In genomic region chr1:157119008-157119407, GRCh38 we compare ENCODE assay signal across 19 cellular contexts. TPM values are rescaled to one million over a fixed set of nuclear protein-coding genes. Genes with fewer than 3 reads are reported as not detected.
DNase-seq lines count a peak whose midpoint lies in the region; ATAC-seq, FAIRE-seq and TF ChIP-seq lines count a peak whose summit lies in the region.
"Had no signal": no experiment of that assay in that cellular context is flagged by ENCODE, and none has a peak within 500 bp of the region (broad histone marks: within the 10 kb centered on the region; RNA-seq: fewer than 3 reads in every experiment).

No MANE protein-coding gene starts in this region.

- no peak overlapping the region for H3K4me3 Mint-ChIP-seq in T-helper 17 cell
- no peak overlapping the region for H3K4me3 Mint-ChIP-seq in stimulated activated effector memory CD8-positive, alpha-beta T cell treated with anti-CD3 and anti-CD28 coated beads, Interleukin-12 subunit alpha, Interleukin-12 subunit beta, amount 100 ng/mL, for 72 hours
- H3K4me3 Mint-ChIP-seq: CD8-positive, alpha-beta T cell had no signal

- H3K23me2 ChIP-seq in H1 (ENCODE audit: low read depth, low read length), result peaks cover 4% of the 10 kb centered on the region; the same call in 1 of the 2 replicates

- no peak overlapping the region for H2BK5ac ChIP-seq in H1 (ENCODE audit: low read depth, low read length)

- H3K27ac ChIP-seq in right atrium auricular region (no peak overlapping the region), left ventricle myocardium inferior (replicated peaks) (no peak overlapping the region), H1 (ENCODE audit: low read depth, low read length) (no peak overlapping the region), tibial nerve (no peak overlapping the region)
- H3K27ac ChIP-seq: BLaER1 treated with 17β-estradiol and CSF1 and Interleukin-3, amounts not matched to agents 10 nM and 100 nM; SJSA1 had no signal

- H2BK120ac ChIP-seq in H1 (replicated peaks; ENCODE audit: low read depth, low read length), result no peak overlapping the region

- no peaks in the 10 kb centered on the region for H3K79me1 ChIP-seq in H1 (ENCODE audit: low read depth, low read length)

- peak overlapping the region; percentile 14; the same call in 1 of the 2 replicates for H2BK12ac ChIP-seq in H1 (ENCODE audit: low read depth, low read length)

- no peak overlapping the region for H2AFZ ChIP-seq in H1 (ENCODE audit: low read length)

- H3K9ac ChIP-seq in H1 (replicated peaks in 1 of 4; ENCODE audit: extremely low read depth in 1 of 4, low read depth in 3 of 4, low read length in 3 of 4), result no peak overlapping the region
- H3K9ac ChIP-seq: BLaER1 treated with 17β-estradiol and CSF1 and Interleukin-3, amounts not matched to agents 10 nM and 100 nM had no signal

- H2BK20ac ChIP-seq in H1 (ENCODE audit: low read length), result no peak overlapping the region; the same call in 1 of the 2 replicates

- H3K4ac ChIP-seq in H1 (replicated peaks; ENCODE audit: insufficient read length, low read depth, low read length), result no peak overlapping the region

- H3K23ac ChIP-seq in H1 (ENCODE audit: insufficient read length), result no peak overlapping the region

- no peak overlapping the region for H3K4me3 ChIP-seq in right atrium auricular region
- no peak overlapping the region for H3K4me3 ChIP-seq in left ventricle myocardium inferior
- no peak overlapping the region for H3K4me3 ChIP-seq in H1 (ENCODE audit: extremely low read depth in 1 of 4, insufficient read depth in 2 of 4, low read depth in 3 of 4, low read length in 4 of 4)
- H3K4me3 ChIP-seq in tibial nerve, result no peak overlapping the region
- H3K4me3 ChIP-seq: BLaER1 treated with 17β-estradiol and CSF1 and Interleukin-3, amounts not matched to agents 10 nM and 100 nM; SJSA1 had no signal

- peaks cover 3 to 5% of the 10 kb centered on the region in 2 experiments for H4K20me1 ChIP-seq in H1 (replicated peaks in 1 of 2; ENCODE audit: control insufficient read depth in 1 of 2, insufficient read depth in 2 of 2, low read length in 2 of 2)

- no peak overlapping the region for H3K4me2 ChIP-seq in H1 (ENCODE audit: insufficient read depth in 1 of 2, low read depth in 2 of 2, low read length in 2 of 2)

- H3K9me3 ChIP-seq in right atrium auricular region (no peaks in the 10 kb centered on the region), left ventricle myocardium inferior (replicated peaks) (no peaks in the 10 kb centered on the region), T-helper 17 cell (ENCODE audit: control insufficient read depth, low read length, poor library complexity, severe bottlenecking) (no peaks in the 10 kb centered on the region), H1 (ENCODE audit: insufficient read depth in 2 of 2, low read depth in 1 of 2, low read length in 1 of 2) (no peaks in the 10 kb centered on the region), tibial nerve (no peaks in the 10 kb centered on the region)
- H3K9me3 ChIP-seq: BLaER1 treated with 17β-estradiol and CSF1 and Interleukin-3, amounts not matched to agents 10 nM and 100 nM; SJSA1 had no signal

- no peaks in the 10 kb centered on the region for H3K27me3 Mint-ChIP-seq in T-helper 17 cell

- no peaks in the 10 kb centered on the region for H3K79me2 ChIP-seq in H1 (ENCODE audit: control insufficient read depth in 1 of 2, insufficient read depth in 2 of 2, low read length in 2 of 2)

- no peaks in the 10 kb centered on the region for H3K27me3 ChIP-seq in right atrium auricular region
- H3K27me3 ChIP-seq in left ventricle myocardium inferior (ENCODE audit: low read depth), result peaks cover 10% of the 10 kb centered on the region
- no peaks in the 10 kb centered on the region for H3K27me3 ChIP-seq in H1 (replicated peaks in 1 of 4; ENCODE audit: control insufficient read depth in 3 of 4, extremely low read depth in 1 of 4, insufficient read depth in 3 of 4, low read length in 3 of 4)
- no peaks in the 10 kb centered on the region for H3K27me3 ChIP-seq in tibial nerve
- H3K27me3 ChIP-seq: BLaER1 treated with 17β-estradiol and CSF1 and Interleukin-3, amounts not matched to agents 10 nM and 100 nM; SJSA1 had no signal

- DNase-seq in right atrium auricular region (ENCODE audit: low spot score) (peak; percentile 38), left ventricle myocardium inferior (no peak), T-helper 17 cell (no peak), H1 (ENCODE audit: low read depth in 1 of 2, low spot score in 2 of 2) (peak in 1 of 2 experiments; percentile 42), tibial nerve (ENCODE audit: low spot score in 2 of 2) (no peak)
- DNase-seq in stimulated activated effector memory CD8-positive, alpha-beta T cell treated with anti-CD3 and anti-CD28 coated beads, Interleukin-12 subunit alpha, Interleukin-12 subunit beta, amount 100 ng/mL, for 72 hours (ENCODE audit: low spot score in 2 of 2), result no peak
- DNase-seq: Calu3, DMS53, KBM-7, NCI-H1105 treated with DMSO at 0.1 percent for 48 hours, NCI-H1694 treated with DMSO at 0.1 percent for 48 hours, NCI-H345, NCI-H524 treated with DMSO at 0.1 percent for 48 hours had no signal

- intact Hi-C loops in left ventricle myocardium inferior (cut with micrococcal nuclease), result no loop called here

- H3K56ac ChIP-seq in H1 (replicated peaks; ENCODE audit: insufficient read length, low read depth, low read length), result no peak overlapping the region

- H2BK15ac ChIP-seq in H1 (ENCODE audit: low read length), result no peak overlapping the region

- no peak for FAIRE-seq in H1 (lab: Jason Lieb, UNC)
- FAIRE-seq: GM12891 had no signal

- H3K18ac ChIP-seq in H1 (ENCODE audit: extremely low read depth, low read length), result no peak overlapping the region

- H3K4me1 Mint-ChIP-seq in T-helper 17 cell, result peaks cover 27% of the 10 kb centered on the region
- H3K4me1 Mint-ChIP-seq in stimulated activated effector memory CD8-positive, alpha-beta T cell treated with anti-CD3 and anti-CD28 coated beads, Interleukin-12 subunit alpha, Interleukin-12 subunit beta, amount 100 ng/mL, for 72 hours, result peaks cover 19% of the 10 kb centered on the region

- TF ChIP-seq EP300 in H1 (IDR thresholded peaks at IDR 0.05; ENCODE audit: borderline replicate concordance in 1 of 2, low read depth in 2 of 2, low read length in 2 of 2) (no peak), tibial nerve (IDR thresholded peaks at IDR 0.05) (no peak)

- peaks cover 15% of the 10 kb centered on the region for H3K36me3 ChIP-seq in right atrium auricular region
- H3K36me3 ChIP-seq in left ventricle myocardium inferior, result peaks cover 16% of the 10 kb centered on the region
- peaks cover 2 to 10% (median 5%) of the 10 kb centered on the region in 4 experiments; a peak in 5 of 8 replicates for H3K36me3 ChIP-seq in H1 (ENCODE audit: control insufficient read depth in 2 of 4, insufficient read depth in 4 of 4, low read length in 3 of 4)
- H3K36me3 ChIP-seq in tibial nerve, result peaks cover 0 to 17% (median 0%) of the 10 kb centered on the region in 3 donors

- H3K4me1 ChIP-seq in right atrium auricular region (no peaks in the 10 kb centered on the region), left ventricle myocardium inferior (peaks cover 12% of the 10 kb centered on the region), H1 (replicated peaks in 1 of 4; ENCODE audit: control insufficient read depth in 3 of 4, insufficient read depth in 4 of 4, low read length in 3 of 4) (peaks cover 9 to 32% (median 17%) of the 10 kb centered on the region in 4 experiments), tibial nerve (no peaks in the 10 kb centered on the region)
- H3K4me1 ChIP-seq: SJSA1 had no signal

- no peak overlapping the region for H4K5ac ChIP-seq in H1 (ENCODE audit: insufficient read length, low read depth, low read length)

- 89% methylated on average over 9 of the region's 9 CpGs; no CpG with 5 or more reads in 1 of the 2 experiments for WGBS in H1 (ENCODE audit: extremely low coverage in 1 of 2, insufficient coverage in 1 of 2, insufficient read length in 1 of 2, insufficient replicate concordance in 2 of 2, low coverage in 1 of 2, low lambda C conversion rate in 2 of 2, missing lambda C conversion rate in 1 of 2), 2 experiments
- WGBS in tibial nerve, 2 donors, result 84 to 86% methylated on average over 9 of the region's 9 CpGs

- H3K9me3 Mint-ChIP-seq in stimulated activated effector memory CD8-positive, alpha-beta T cell treated with anti-CD3 and anti-CD28 coated beads, Interleukin-12 subunit alpha, Interleukin-12 subunit beta, amount 100 ng/mL, for 72 hours, result no peaks in the 10 kb centered on the region
- H3K9me3 Mint-ChIP-seq: CD8-positive, alpha-beta T cell had no signal

- no peak overlapping the region for H4K8ac ChIP-seq in H1 (ENCODE audit: extremely low read depth, insufficient read depth, low read length)

- no peak overlapping the region for H3K27ac Mint-ChIP-seq in T-helper 17 cell
- H3K27ac Mint-ChIP-seq in stimulated activated effector memory CD8-positive, alpha-beta T cell treated with anti-CD3 and anti-CD28 coated beads, Interleukin-12 subunit alpha, Interleukin-12 subunit beta, amount 100 ng/mL, for 72 hours, result peak overlapping the region; percentile 43

- no peak for TF ChIP-seq CTCF in right atrium auricular region (IDR thresholded peaks at IDR 0.05)
- no peak for TF ChIP-seq CTCF in left ventricle myocardium inferior (IDR thresholded peaks at IDR 0.05; ENCODE audit: borderline replicate concordance)
- no peak for TF ChIP-seq CTCF in H1 (IDR thresholded peaks at IDR 0.05; ENCODE audit: control extremely low read depth in 1 of 3, insufficient read depth in 1 of 3, low read depth in 1 of 3, low read length in 3 of 3)
- TF ChIP-seq CTCF in tibial nerve (IDR thresholded peaks at IDR 0.05), result no peak

- no peak overlapping the region for H2AK5ac ChIP-seq in H1 (ENCODE audit: low read depth, low read length)

- ATAC-seq in T-helper 17 cell (peak; percentile 6), GM21529 (IDR thresholded peaks at IDR 0.05; ENCODE audit: unreplicated experiment) (no peak)
- no peak for ATAC-seq in stimulated activated effector memory CD8-positive, alpha-beta T cell treated with anti-CD3 and anti-CD28 coated beads, Interleukin-12 subunit alpha, Interleukin-12 subunit beta, amount 100 ng/mL, for 72 hours
- ATAC-seq: CD8-positive, alpha-beta T cell had no signal

- TF ChIP-seq POLR2A in H1 (IDR thresholded peaks at IDR 0.05; ENCODE audit: control extremely low read depth in 1 of 2, low read depth in 2 of 2, low read length in 2 of 2) (no peak), tibial nerve (IDR thresholded peaks at IDR 0.05) (no peak)

- POLR2A ChIA-PET in H1 (lab: Charles Lee; ENCODE audit: partially characterized antibody), result interaction anchor here (0.6 to 1.4 kb wide), 4 partner anchors 16 to 62 kb away, joined by 3 to 5 read pairs (median 4); no protein-coding TSS in a partner anchor

- H4K91ac ChIP-seq in H1 (replicated peaks; ENCODE audit: insufficient read length, low read length), result no peak overlapping the region

- CTCF ChIA-PET in H1 (lab: Charles Lee; ENCODE audit: partially characterized antibody), result interaction anchor here (1.1 to 1.5 kb wide), 2 partner anchors 24 to 29 kb away, joined by 3 to 9 read pairs; no protein-coding TSS in a partner anchor

- H3K14ac ChIP-seq in H1 (ENCODE audit: insufficient read length), result no peak overlapping the region

- peaks cover 5% of the 10 kb centered on the region for H3K36me3 Mint-ChIP-seq in T-helper 17 cell (ENCODE audit: low read depth)
- peaks cover 34% of the 10 kb centered on the region for H3K36me3 Mint-ChIP-seq in stimulated activated effector memory CD8-positive, alpha-beta T cell treated with anti-CD3 and anti-CD28 coated beads, Interleukin-12 subunit alpha, Interleukin-12 subunit beta, amount 100 ng/mL, for 72 hours

- no peak for TF ChIP-seq RAD21 in H1 (IDR thresholded peaks at IDR 0.05 in 1 of 2, conservative IDR thresholded peaks at IDR 0.05 in 1 of 2; ENCODE audit: low read depth in 2 of 2, low read length in 2 of 2)

RNA-seq across cellular contexts. Expression of gene ETV3, which starts 19.2 kb away (rescaled TPM):
- total RNA-seq in right atrium auricular region (10 to 100 TPM in 1 of 2 donors, 1 to 10 TPM in 1; 9.0 to 12.0 TPM), left ventricle myocardium inferior (14.6 TPM), T-helper 17 cell (10 to 100 TPM; 74.0 to 78.2 TPM), tibial nerve (10 to 100 TPM; 18.4 to 20.0 (median 19.1) TPM)
- 23.8 and 26.6 TPM in 2 replicates for total RNA-seq in H1 (2021; fragmentation: NEBNext Ultra II Directional; extraction: Animal tissue kit (Norgen Biotek cat#: 25700))
- 6.0 and 7.0 TPM in 2 replicates for polyA plus RNA-seq in H1 (2011; rRNA removed)
- polyA plus RNA-seq in H1 (2011; cell fraction: cytosol; rRNA removed), result 7.6 TPM
- 6.8 TPM for polyA plus RNA-seq in H1 (2011; cell fraction: nucleus; rRNA removed)
- polyA plus RNA-seq in H1 (2012, experiment 1 of 2), result 8.9 to 12.0 TPM (median 9.7 TPM) in 4 replicates
- 1.0 TPM for polyA plus RNA-seq in H1 (2012, experiment 2 of 2)
- polyA plus RNA-seq in H1 (2013, experiment 1 of 2), result 6.9 TPM
- 6.3 TPM for polyA plus RNA-seq in H1 (2013, experiment 2 of 2)
- 24.8 and 27.2 TPM in 2 replicates for polyA minus RNA-seq in H1 (2011; rRNA and poly(A)+ RNA removed)
- 14.2 TPM for polyA minus RNA-seq in H1 (2011; cell fraction: cytosol; rRNA and poly(A)+ RNA removed)
- 19.3 TPM for polyA minus RNA-seq in H1 (2011; cell fraction: nucleus; rRNA and poly(A)+ RNA removed)

RNA-seq across cellular contexts. Expression of gene ETV3L, which starts 19.4 kb away (rescaled TPM):
- total RNA-seq in right atrium auricular region (not detected), left ventricle myocardium inferior (not detected), T-helper 17 cell (under 1 TPM in 1 of 2 donors, not detected in 1; 0.15 TPM), tibial nerve (not detected)
- total RNA-seq in H1 (2021; fragmentation: NEBNext Ultra II Directional; extraction: Animal tissue kit (Norgen Biotek cat#: 25700)), result 0.17 and 0.25 TPM in 2 replicates
- polyA plus RNA-seq in H1 (2011; rRNA removed), result 0.26 and 0.28 TPM in 2 replicates
- polyA plus RNA-seq in H1 (2011; cell fraction: cytosol; rRNA removed), result 0.36 TPM
- polyA plus RNA-seq in H1 (2011; cell fraction: nucleus; rRNA removed), result 0.29 TPM
- 0.24 to 0.37 TPM (median 0.31 TPM) in 3 of 4 replicates, not detected in the other for polyA plus RNA-seq in H1 (2012, experiment 1 of 2)
- polyA plus RNA-seq in H1 (2012, experiment 2 of 2), result 0.08 TPM
- polyA plus RNA-seq in H1 (2013, experiment 1 of 2), result 0.12 TPM
- polyA plus RNA-seq in H1 (2013, experiment 2 of 2), result 0.13 TPM
- polyA minus RNA-seq in H1 (2011; rRNA and poly(A)+ RNA removed), result 0.22 and 0.27 TPM in 2 replicates
- polyA minus RNA-seq in H1 (2011; cell fraction: cytosol; rRNA and poly(A)+ RNA removed), result not detected
- not detected for polyA minus RNA-seq in H1 (2011; cell fraction: nucleus; rRNA and poly(A)+ RNA removed)
- total RNA-seq: Calu3; CD8-positive, alpha-beta T cell; H4; SJSA1 had no signal
